In the genomic region with DNA sequence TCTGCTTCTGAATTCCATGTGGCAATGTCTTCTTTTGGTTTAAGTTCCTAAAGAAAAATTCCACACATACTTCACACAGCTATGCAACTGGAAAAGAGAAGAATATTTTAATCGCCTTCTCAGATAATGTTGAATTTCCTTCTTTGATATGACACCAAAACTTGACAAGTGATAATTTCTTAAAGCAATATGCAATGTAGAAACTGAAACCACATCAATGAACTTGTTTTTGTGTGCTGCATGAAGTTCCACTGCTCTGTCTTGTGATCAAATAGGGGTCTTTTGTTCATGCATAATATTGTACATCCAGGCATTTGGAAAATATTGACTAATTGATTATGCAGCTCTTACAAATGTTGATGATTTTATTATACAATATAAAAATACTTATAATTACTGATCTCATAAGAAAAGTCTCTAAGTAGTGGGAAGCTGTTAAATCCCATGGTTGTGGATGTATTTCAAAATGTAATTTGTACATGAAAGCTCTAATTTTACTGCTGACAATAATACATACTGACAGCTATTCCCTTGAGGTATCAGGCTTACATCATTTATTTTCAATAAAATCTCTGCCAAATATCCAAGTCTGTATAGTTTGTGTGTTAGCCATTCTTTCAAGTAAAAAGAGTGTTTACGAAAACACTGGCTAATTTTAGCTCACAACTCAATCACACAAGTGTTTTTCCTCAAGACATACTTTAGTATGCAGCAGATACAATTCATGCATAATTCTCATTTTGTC, we compare ENCODE assay signal across 22 cellular contexts. TPM values are rescaled to one million over a fixed set of nuclear protein-coding genes. Genes with fewer than 3 reads are reported as not detected.
DNase-seq lines count a peak whose midpoint lies in the region; ATAC-seq lines count a peak whose summit lies in the region.
"Had no signal": no experiment of that assay in that cellular context is flagged by ENCODE, and none has a peak within 500 bp of the region (broad histone marks: within the 10 kb centered on the region; RNA-seq: fewer than 3 reads in every experiment).

No MANE protein-coding gene starts in this region.

- H3K9me3 Mint-ChIP-seq in activated naive CD4-positive, alpha-beta T cell treated with anti-CD3 and anti-CD28 coated beads, Interleukin-2, amount 10 ng/mL, durations not matched to agents 7 days and 5 days, result no peaks in the 10 kb centered on the region

- ATAC-seq in HG03097 (IDR thresholded peaks at IDR 0.05; ENCODE audit: low FRiP score, unreplicated experiment), result no peak

- H3K36me3 Mint-ChIP-seq in activated naive CD4-positive, alpha-beta T cell treated with anti-CD3 and anti-CD28 coated beads, Interleukin-2, amount 10 ng/mL, durations not matched to agents 7 days and 5 days, result no peaks in the 10 kb centered on the region

- H3K27ac Mint-ChIP-seq in activated naive CD4-positive, alpha-beta T cell treated with anti-CD3 and anti-CD28 coated beads, Interleukin-2, amount 10 ng/mL, durations not matched to agents 7 days and 5 days, result no peak overlapping the region

- CTCF ChIA-PET in activated naive CD4-positive, alpha-beta T cell treated with anti-CD3 and anti-CD28 coated beads, Interleukin-2, amount 10 ng/mL, durations not matched to agents 7 days and 5 days (lab: Charles Lee), result no interaction called here

- H3K4me3 ChIP-seq in skeletal muscle cell (ENCODE audit: low read depth, low read length), result no peak overlapping the region
- H3K4me3 ChIP-seq: HAP-1, PC-9 had no signal

- peak; percentile 27 for DNase-seq in EH (ENCODE audit: low read depth)
- DNase-seq in NCI-H460 (ENCODE audit: extremely low read depth, low read depth), result peak; percentile 25
- peak; percentile 21 for DNase-seq in fibroblast of gingiva (ENCODE audit: low read depth)
- DNase-seq in skeletal muscle cell (ENCODE audit: low read depth), result peak; percentile 9
- DNase-seq in G401 (ENCODE audit: low spot score), result no peak
- DNase-seq in activated naive CD4-positive, alpha-beta T cell treated with anti-CD3 and anti-CD28 coated beads, Interleukin-2, amount 10 ng/mL, durations not matched to agents 7 days and 5 days, result no peak
- DNase-seq: ACHN; DMS 273 treated with DMSO at 0.1 percent for 48 hours; EL; Kasumi-1; MM.1S; NCI-H1092; NCI-H1436 treated with DMSO at 0.1 percent for 48 hours; NCI-H2029; NCI-H2171; NCI-H446; NK-92 treated with Interleukin-12 subunit alpha and Interleukin-12 subunit beta, amount 100 ng/mL, for 24 hours; PC-9; SIG-M5; T-helper 1 cell had no signal

- no peak overlapping the region for H3K4me3 Mint-ChIP-seq in activated naive CD4-positive, alpha-beta T cell treated with anti-CD3 and anti-CD28 coated beads, Interleukin-2, amount 10 ng/mL, durations not matched to agents 7 days and 5 days

- H3K4me1 Mint-ChIP-seq in activated naive CD4-positive, alpha-beta T cell treated with anti-CD3 and anti-CD28 coated beads, Interleukin-2, amount 10 ng/mL, durations not matched to agents 7 days and 5 days, result peaks cover 12% of the 10 kb centered on the region

- in situ Hi-C loops in G401 (cut with HindIII; ENCODE audit: low sequenced_read_pairs), result no loop called here

- H3K27me3 Mint-ChIP-seq in activated naive CD4-positive, alpha-beta T cell treated with anti-CD3 and anti-CD28 coated beads, Interleukin-2, amount 10 ng/mL, durations not matched to agents 7 days and 5 days, result peaks cover 8% of the 10 kb centered on the region

RNA-seq across cellular contexts. Expression of a gene that starts 56.5 kb away (rescaled TPM):
- total RNA-seq in NCI-H460 (2014; rRNA removed; shearing (Covaris generic)), result 113 and 129 TPM in 2 replicates
- polyA plus RNA-seq in NCI-H460 (2014; cell fraction: nucleus; rRNA removed), result 83.0 and 100 TPM in 2 replicates
- total RNA-seq in G401 (2014; rRNA removed; shearing (Covaris generic)), result 8.1 and 14.5 TPM in 2 replicates

Comparison
In these comparisons a context has a peak if more than half of its experiments do, and no peak if none do; other contexts are left out.
1. DNase-seq: peak in EH (single experiment), NCI-H460 (single experiment), fibroblast of gingiva (single experiment) and skeletal muscle cell (single experiment); none in G401 (single experiment) and activated naive CD4-positive, alpha-beta T cell treated with anti-CD3 and anti-CD28 coated beads, Interleukin-2, amount 10 ng/mL, durations not matched to agents 7 days and 5 days (single experiment).